Comparison of ENCODE assay signal across 21 cellular contexts in the genomic region with DNA sequence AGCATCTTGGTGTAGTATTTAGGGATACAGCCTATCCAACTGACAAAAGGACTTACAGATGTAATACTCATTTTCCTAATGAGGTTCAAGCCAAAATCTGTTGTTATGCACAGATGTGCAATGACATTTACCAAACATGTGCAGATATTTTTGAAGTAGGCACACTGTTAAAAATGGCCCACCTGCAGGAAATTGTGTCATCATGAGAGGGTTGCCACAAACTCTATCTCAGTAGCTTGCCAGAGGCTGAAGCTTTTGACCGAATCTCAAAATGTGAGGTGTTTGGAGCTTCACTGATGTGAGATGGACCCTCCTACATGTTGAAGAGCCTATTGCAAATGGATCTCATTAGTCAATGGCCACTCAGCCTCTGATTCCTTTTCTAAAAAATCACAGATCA.
"Had no signal": no experiment of that assay in that cellular context is flagged by ENCODE, and none has a peak within 500 bp of the region (broad histone marks: within the 10 kb centered on the region; RNA-seq: fewer than 3 reads in every experiment).

No MANE protein-coding gene starts in this region.

- H3K9me3 ChIP-seq: SK-N-SH had no signal

- H3K4me2 ChIP-seq: SK-N-SH had no signal

- DNase-seq: KBM-7; MV-4-11; NCI-H1092; NCI-H1105 treated with DMSO at 0.1 percent for 48 hours; NCI-H1417 treated with DMSO at 0.1 percent for 48 hours; NCI-H146; NCI-H1694 treated with DMSO at 0.1 percent for 48 hours; NCI-H1930; NCI-H2081; NCI-H2107; NCI-H2227 treated with DMSO at 0.1 percent for 48 hours; NCI-H524; NCI-H526 treated with DMSO at 0.1 percent for 48 hours; NCI-H774; NK-92 treated with Interleukin-12 subunit alpha and Interleukin-12 subunit beta, amount 100 ng/mL, for 24 hours; PC-3; SHP77; SK-N-SH; SW 1271; T-cell had no signal

- H3K27ac ChIP-seq: RWPE1 had no signal

- H3K9ac ChIP-seq: SK-N-SH had no signal

- H3K9me2 ChIP-seq: SK-N-SH had no signal
